1 cellular context compared by ENCODE assay signal in the genomic region with DNA sequence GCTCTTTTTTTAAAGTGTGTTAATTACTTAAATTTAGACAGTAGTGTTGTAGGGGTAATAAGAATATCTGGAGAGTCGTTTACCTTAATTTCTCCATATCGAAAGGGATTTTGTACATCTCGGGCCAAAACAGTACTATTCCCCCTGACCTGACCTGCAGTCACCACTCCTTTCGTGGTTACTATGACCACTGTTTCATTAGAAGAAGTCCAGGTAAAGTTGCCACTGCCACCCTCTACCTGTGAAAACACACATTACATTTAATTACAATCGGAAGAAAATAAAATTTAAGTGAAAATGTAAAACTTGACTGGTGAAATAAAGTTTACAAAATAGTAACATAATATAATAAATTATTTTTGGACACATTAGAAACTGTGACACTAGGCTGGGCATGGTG.
TF ChIP-seq lines count a peak whose summit lies in the region.

No MANE protein-coding gene starts in this region.

TF ChIP-seq in GM23338, 12 proteins besides CTCF, POLR2A, EP300 and RAD21:
- TF ChIP-seq, protein P1, sequence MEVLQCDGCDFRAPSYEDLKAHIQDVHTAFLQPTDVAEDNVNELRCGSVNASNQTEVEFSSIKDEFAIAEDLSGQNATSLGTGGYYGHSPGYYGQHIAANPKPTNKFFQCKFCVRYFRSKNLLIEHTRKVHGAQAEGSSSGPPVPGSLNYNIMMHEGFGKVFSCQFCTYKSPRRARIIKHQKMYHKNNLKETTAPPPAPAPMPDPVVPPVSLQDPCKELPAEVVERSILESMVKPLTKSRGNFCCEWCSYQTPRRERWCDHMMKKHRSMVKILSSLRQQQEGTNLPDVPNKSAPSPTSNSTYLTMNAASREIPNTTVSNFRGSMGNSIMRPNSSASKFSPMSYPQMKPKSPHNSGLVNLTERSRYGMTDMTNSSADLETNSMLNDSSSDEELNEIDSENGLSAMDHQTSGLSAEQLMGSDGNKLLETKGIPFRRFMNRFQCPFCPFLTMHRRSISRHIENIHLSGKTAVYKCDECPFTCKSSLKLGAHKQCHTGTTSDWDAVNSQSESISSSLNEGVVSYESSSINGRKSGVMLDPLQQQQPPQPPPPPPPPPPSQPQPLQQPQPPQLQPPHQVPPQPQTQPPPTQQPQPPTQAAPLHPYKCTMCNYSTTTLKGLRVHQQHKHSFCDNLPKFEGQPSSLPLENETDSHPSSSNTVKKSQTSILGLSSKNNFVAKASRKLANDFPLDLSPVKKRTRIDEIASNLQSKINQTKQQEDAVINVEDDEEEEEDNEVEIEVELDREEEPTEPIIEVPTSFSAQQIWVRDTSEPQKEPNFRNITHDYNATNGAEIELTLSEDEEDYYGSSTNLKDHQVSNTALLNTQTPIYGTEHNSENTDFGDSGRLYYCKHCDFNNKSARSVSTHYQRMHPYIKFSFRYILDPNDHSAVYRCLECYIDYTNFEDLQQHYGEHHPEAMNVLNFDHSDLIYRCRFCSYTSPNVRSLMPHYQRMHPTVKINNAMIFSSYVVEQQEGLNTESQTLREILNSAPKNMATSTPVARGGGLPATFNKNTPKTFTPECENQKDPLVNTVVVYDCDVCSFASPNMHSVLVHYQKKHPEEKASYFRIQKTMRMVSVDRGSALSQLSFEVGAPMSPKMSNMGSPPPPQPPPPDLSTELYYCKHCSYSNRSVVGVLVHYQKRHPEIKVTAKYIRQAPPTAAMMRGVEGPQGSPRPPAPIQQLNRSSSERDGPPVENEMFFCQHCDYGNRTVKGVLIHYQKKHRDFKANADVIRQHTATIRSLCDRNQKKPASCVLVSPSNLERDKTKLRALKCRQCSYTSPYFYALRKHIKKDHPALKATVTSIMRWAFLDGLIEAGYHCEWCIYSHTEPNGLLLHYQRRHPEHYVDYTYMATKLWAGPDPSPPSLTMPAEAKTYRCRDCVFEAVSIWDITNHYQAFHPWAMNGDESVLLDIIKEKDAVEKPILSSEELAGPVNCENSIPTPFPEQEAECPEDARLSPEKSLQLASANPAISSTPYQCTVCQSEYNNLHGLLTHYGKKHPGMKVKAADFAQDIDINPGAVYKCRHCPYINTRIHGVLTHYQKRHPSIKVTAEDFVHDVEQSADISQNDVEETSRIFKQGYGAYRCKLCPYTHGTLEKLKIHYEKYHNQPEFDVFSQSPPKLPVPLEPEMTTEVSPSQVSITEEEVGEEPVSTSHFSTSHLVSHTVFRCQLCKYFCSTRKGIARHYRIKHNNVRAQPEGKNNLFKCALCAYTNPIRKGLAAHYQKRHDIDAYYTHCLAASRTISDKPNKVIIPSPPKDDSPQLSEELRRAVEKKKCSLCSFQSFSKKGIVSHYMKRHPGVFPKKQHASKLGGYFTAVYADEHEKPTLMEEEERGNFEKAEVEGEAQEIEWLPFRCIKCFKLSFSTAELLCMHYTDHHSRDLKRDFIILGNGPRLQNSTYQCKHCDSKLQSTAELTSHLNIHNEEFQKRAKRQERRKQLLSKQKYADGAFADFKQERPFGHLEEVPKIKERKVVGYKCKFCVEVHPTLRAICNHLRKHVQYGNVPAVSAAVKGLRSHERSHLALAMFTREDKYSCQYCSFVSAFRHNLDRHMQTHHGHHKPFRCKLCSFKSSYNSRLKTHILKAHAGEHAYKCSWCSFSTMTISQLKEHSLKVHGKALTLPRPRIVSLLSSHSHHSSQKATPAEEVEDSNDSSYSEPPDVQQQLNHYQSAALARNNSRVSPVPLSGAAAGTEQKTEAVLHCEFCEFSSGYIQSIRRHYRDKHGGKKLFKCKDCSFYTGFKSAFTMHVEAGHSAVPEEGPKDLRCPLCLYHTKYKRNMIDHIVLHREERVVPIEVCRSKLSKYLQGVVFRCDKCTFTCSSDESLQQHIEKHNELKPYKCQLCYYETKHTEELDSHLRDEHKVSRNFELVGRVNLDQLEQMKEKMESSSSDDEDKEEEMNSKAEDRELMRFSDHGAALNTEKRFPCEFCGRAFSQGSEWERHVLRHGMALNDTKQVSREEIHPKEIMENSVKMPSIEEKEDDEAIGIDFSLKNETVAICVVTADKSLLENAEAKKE (CRISPR knock-in tag; IDR thresholded peaks at IDR 0.05): no peak
- TF ChIP-seq EZH2phosphoT487 (IDR thresholded peaks at IDR 0.05; ENCODE audit: unreplicated experiment) (no peak), POLR2AphosphoS5 (IDR thresholded peaks at IDR 0.05; ENCODE audit: low read depth) (no peak), STAT1 (IDR thresholded peaks at IDR 0.05; ENCODE audit: unreplicated experiment) (no peak), ZNF114 (CRISPR knock-in tag; IDR thresholded peaks at IDR 0.05) (no peak), EZH2 (IDR thresholded peaks at IDR 0.05; ENCODE audit: low read depth, unreplicated experiment) (no peak), CREB1 (CRISPR knock-in tag; IDR thresholded peaks at IDR 0.05; ENCODE audit: low read depth) (no peak), JUNB (IDR thresholded peaks at IDR 0.05; ENCODE audit: unreplicated experiment) (no peak), NANOG (IDR thresholded peaks at IDR 0.05; ENCODE audit: borderline replicate concordance) (no peak), ZNF331 (CRISPR knock-in tag; IDR thresholded peaks at IDR 0.05; ENCODE audit: low read depth) (no peak)
- TF ChIP-seq, protein P2, sequence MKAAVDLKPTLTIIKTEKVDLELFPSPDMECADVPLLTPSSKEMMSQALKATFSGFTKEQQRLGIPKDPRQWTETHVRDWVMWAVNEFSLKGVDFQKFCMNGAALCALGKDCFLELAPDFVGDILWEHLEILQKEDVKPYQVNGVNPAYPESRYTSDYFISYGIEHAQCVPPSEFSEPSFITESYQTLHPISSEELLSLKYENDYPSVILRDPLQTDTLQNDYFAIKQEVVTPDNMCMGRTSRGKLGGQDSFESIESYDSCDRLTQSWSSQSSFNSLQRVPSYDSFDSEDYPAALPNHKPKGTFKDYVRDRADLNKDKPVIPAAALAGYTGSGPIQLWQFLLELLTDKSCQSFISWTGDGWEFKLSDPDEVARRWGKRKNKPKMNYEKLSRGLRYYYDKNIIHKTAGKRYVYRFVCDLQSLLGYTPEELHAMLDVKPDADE (IDR thresholded peaks at IDR 0.05): no peak
- TF ChIP-seq, protein P3, sequence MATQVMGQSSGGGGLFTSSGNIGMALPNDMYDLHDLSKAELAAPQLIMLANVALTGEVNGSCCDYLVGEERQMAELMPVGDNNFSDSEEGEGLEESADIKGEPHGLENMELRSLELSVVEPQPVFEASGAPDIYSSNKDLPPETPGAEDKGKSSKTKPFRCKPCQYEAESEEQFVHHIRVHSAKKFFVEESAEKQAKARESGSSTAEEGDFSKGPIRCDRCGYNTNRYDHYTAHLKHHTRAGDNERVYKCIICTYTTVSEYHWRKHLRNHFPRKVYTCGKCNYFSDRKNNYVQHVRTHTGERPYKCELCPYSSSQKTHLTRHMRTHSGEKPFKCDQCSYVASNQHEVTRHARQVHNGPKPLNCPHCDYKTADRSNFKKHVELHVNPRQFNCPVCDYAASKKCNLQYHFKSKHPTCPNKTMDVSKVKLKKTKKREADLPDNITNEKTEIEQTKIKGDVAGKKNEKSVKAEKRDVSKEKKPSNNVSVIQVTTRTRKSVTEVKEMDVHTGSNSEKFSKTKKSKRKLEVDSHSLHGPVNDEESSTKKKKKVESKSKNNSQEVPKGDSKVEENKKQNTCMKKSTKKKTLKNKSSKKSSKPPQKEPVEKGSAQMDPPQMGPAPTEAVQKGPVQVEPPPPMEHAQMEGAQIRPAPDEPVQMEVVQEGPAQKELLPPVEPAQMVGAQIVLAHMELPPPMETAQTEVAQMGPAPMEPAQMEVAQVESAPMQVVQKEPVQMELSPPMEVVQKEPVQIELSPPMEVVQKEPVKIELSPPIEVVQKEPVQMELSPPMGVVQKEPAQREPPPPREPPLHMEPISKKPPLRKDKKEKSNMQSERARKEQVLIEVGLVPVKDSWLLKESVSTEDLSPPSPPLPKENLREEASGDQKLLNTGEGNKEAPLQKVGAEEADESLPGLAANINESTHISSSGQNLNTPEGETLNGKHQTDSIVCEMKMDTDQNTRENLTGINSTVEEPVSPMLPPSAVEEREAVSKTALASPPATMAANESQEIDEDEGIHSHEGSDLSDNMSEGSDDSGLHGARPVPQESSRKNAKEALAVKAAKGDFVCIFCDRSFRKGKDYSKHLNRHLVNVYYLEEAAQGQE (IDR thresholded peaks at IDR 0.05; ENCODE audit: unreplicated experiment): no peak
